ENCODE assay signal across 15 cellular contexts in the genomic region with DNA sequence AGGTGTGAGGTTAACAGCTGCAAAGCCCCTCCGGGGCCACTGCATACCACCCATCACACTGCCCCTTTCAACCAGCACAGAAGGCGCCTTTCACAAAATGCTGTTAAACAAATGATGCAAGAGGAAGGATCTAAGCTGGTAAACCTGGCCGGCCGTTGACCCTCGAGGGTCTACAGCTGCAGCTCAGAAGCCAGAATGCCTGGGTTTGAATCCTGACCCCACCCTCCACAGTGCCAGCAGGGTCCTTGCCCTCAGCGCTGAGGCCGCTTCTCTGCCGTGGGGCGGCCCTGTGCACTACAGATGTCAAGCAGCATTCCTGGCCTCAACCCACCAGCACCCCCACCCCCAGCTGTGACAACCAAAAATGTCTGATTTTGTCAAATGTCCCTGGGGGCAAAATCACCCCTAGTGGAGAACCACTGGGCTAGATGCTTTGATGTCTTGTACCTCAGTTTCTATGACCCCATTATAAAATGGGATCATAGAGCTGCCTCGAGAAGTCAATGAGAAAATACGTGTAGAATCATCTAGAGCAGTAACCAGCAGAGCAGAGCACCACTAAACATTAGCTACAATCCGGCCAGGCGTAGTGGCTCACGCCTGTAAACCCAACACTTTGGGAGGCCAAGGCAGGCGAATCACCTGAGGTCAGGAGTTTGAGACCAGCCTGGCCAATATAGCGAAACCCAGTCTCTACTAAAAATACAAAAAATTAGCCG.
DNase-seq lines count a peak whose midpoint lies in the region; ATAC-seq and TF ChIP-seq lines count a peak whose summit lies in the region.
"Had no signal": no experiment of that assay in that cellular context is flagged by ENCODE, and none has a peak within 500 bp of the region (broad histone marks: within the 10 kb centered on the region; RNA-seq: fewer than 3 reads in every experiment).

No MANE protein-coding gene starts in this region.

- H3K23ac ChIP-seq in IMR-90 (ENCODE audit: low read depth, low read length) = no peak overlapping the region

- CTCF ChIA-PET in IMR-90 (lab: Yijun Ruan, JAX) = interaction anchor here (0.5 kb wide), 1 partner anchor 594 kb away, joined by 6 read pairs; no protein-coding TSS in a partner anchor

- no peaks in the 10 kb centered on the region for H3K27me3 Mint-ChIP-seq in natural killer cell treated with Interleukin-12 subunit alpha and Interleukin-12 subunit beta and Interleukin-15 and Interleukin-18, amount 100 ng/mL, for 72 hours
- H3K27me3 Mint-ChIP-seq in natural killer cell (ENCODE audit: low read depth in 2 of 2) (peaks cover 0 to 7% of the 10 kb centered on the region in 2 donors), glutamatergic neuron (ENCODE audit: unreplicated experiment) (peaks cover 14% of the 10 kb centered on the region), type B pancreatic cell (peaks cover 27% of the 10 kb centered on the region), immature natural killer cell (ENCODE audit: low read depth in 3 of 3) (peaks cover 0 to 7% (median 1%) of the 10 kb centered on the region in 3 donors)

- H3K56ac ChIP-seq in IMR-90 (ENCODE audit: extremely low read depth, insufficient read depth, low read length) = no peak overlapping the region

- H3K4me3 ChIP-seq in IMR-90 (ENCODE audit: insufficient read depth, low read depth, low read length) = no peak overlapping the region

- no peak overlapping the region for H3K4me2 ChIP-seq in IMR-90 (ENCODE audit: low read depth, low read length)

- no peak overlapping the region for H3K14ac ChIP-seq in IMR-90 (replicated peaks; ENCODE audit: low read depth, low read length)

- no peak for TF ChIP-seq POLR2A in IMR-90 (IDR thresholded peaks at IDR 0.05; ENCODE audit: low read depth, low read length)

- no peaks in the 10 kb centered on the region for H3K79me1 ChIP-seq in IMR-90 (ENCODE audit: low read depth in 1 of 2, low read length in 2 of 2)

- 59% methylated on average over 3 of the region's 17 CpGs; no CpG with 5 or more reads in 1 of the 2 experiments for WGBS in IMR-90 (ENCODE audit: extremely low coverage in 2 of 2, insufficient read length in 1 of 2), 2 experiments

- no peaks in the 10 kb centered on the region for H3K36me3 Mint-ChIP-seq in natural killer cell treated with Interleukin-12 subunit alpha and Interleukin-12 subunit beta and Interleukin-15 and Interleukin-18, amount 100 ng/mL, for 72 hours
- H3K36me3 Mint-ChIP-seq in natural killer cell (no peaks in the 10 kb centered on the region), glutamatergic neuron (ENCODE audit: unreplicated experiment) (peaks cover 4% of the 10 kb centered on the region), type B pancreatic cell (peaks cover 20% of the 10 kb centered on the region), immature natural killer cell (no peaks in the 10 kb centered on the region)
- H3K36me3 Mint-ChIP-seq: CD4-positive, CD25-positive, alpha-beta regulatory T cell; CD8-positive, alpha-beta memory T cell had no signal

- no peaks in the 10 kb centered on the region for H3K4me1 Mint-ChIP-seq in natural killer cell treated with Interleukin-12 subunit alpha and Interleukin-12 subunit beta and Interleukin-15 and Interleukin-18, amount 100 ng/mL, for 72 hours (ENCODE audit: low read depth in 2 of 2)
- H3K4me1 Mint-ChIP-seq in natural killer cell (no peaks in the 10 kb centered on the region), glutamatergic neuron (ENCODE audit: low read depth, unreplicated experiment) (peaks cover 9% of the 10 kb centered on the region), type B pancreatic cell (ENCODE audit: unreplicated experiment) (peaks cover 61% of the 10 kb centered on the region), immature natural killer cell (no peaks in the 10 kb centered on the region)
- H3K4me1 Mint-ChIP-seq: CD4-positive, CD25-positive, alpha-beta regulatory T cell; CD8-positive, alpha-beta memory T cell had no signal

- DNase-seq in natural killer cell treated with Interleukin-12 subunit alpha and Interleukin-12 subunit beta and Interleukin-15 and Interleukin-18, amount 100 ng/mL, for 72 hours (ENCODE audit: low spot score) = peak; percentile 42
- no peak for DNase-seq in natural killer cell
- DNase-seq in IMR-90 = no peak
- DNase-seq in glutamatergic neuron = peak; percentile 8
- no peak for DNase-seq in type B pancreatic cell (ENCODE audit: extremely low spot score, unreplicated experiment)
- DNase-seq in immature natural killer cell = no peak
- no peak for DNase-seq in NCI-H2029 treated with DMSO at 0.1 percent for 48 hours (lab: John Stamatoyannopoulos, UW)
- no peak for DNase-seq in NCI-H2196 (lab: John Stamatoyannopoulos, UW; ENCODE audit: unreplicated experiment)
- DNase-seq: 8988T; C1 segment of cervical spinal cord; CD4-positive, CD25-positive, alpha-beta regulatory T cell; CD8-positive, alpha-beta memory T cell; COR-L47; GF-D8; H9 had no signal

- H2BK5ac ChIP-seq in IMR-90 (ENCODE audit: low read depth, low read length, poor library complexity, severe bottlenecking) = no peak overlapping the region

- no peaks in the 10 kb centered on the region for H3K9me3 ChIP-seq in IMR-90 (ENCODE audit: control insufficient read depth, insufficient read depth, low read length)

- no peak overlapping the region for H2AK5ac ChIP-seq in IMR-90 (ENCODE audit: low read depth, low read length)

- no peak overlapping the region for H3K18ac ChIP-seq in IMR-90 (ENCODE audit: low read depth, low read length)

- POLR2A ChIA-PET in IMR-90 (lab: Charles Lee; ENCODE audit: unreplicated experiment) = no interaction called here

- H3K9me1 ChIP-seq in IMR-90 (ENCODE audit: insufficient read depth, low read length) = peaks cover 4% of the 10 kb centered on the region; the same call in 1 of the 2 replicates

- H2BK20ac ChIP-seq in IMR-90 (ENCODE audit: low read depth, low read length) = no peak overlapping the region

- no peak overlapping the region for H2BK120ac ChIP-seq in IMR-90 (ENCODE audit: low read depth, low read length)

- H3K4me1 ChIP-seq in IMR-90 (ENCODE audit: control insufficient read depth, insufficient read depth, low read length) = 0 out of 2 replicates have a peak, but pooled peaks cover 1% of the 10 kb centered on the region

- H4K5ac ChIP-seq in IMR-90 (ENCODE audit: low read depth, low read length) = no peak overlapping the region

- dilution Hi-C loops in IMR-90 (cut with HindIII; ENCODE audit: low sequenced_read_pairs, unreplicated experiment) = no loop called here

- no peak overlapping the region for H3K9ac ChIP-seq in IMR-90 (ENCODE audit: low read depth, low read length)

- no peak overlapping the region for H3K27ac Mint-ChIP-seq in natural killer cell treated with Interleukin-12 subunit alpha and Interleukin-12 subunit beta and Interleukin-15 and Interleukin-18, amount 100 ng/mL, for 72 hours
- H3K27ac Mint-ChIP-seq in natural killer cell (no peak overlapping the region), glutamatergic neuron (ENCODE audit: unreplicated experiment) (no peak overlapping the region), type B pancreatic cell (peak overlapping the region; percentile 99), immature natural killer cell (no peak overlapping the region)
- H3K27ac Mint-ChIP-seq: CD4-positive, CD25-positive, alpha-beta regulatory T cell had no signal

- no peak for ATAC-seq in natural killer cell treated with Interleukin-12 subunit alpha and Interleukin-12 subunit beta and Interleukin-15 and Interleukin-18, amount 100 ng/mL, for 72 hours
- ATAC-seq in natural killer cell (no peak), IMR-90 (ENCODE audit: low read depth) (no peak)

- no peaks in the 10 kb centered on the region for H3K36me3 ChIP-seq in IMR-90 (ENCODE audit: control insufficient read depth, insufficient read depth, low read length)

- H4K91ac ChIP-seq in IMR-90 (ENCODE audit: insufficient read depth, low read depth, low read length) = no peak overlapping the region

- no peak overlapping the region for H2BK15ac ChIP-seq in IMR-90 (ENCODE audit: low read depth, low read length)

- H4K20me1 ChIP-seq in IMR-90 (ENCODE audit: insufficient read depth, low read length) = no peaks in the 10 kb centered on the region

- in situ Hi-C loops in IMR-90 (cut with MboI; ENCODE audit: low sequenced_read_pairs) = no loop called here

- no peak for TF ChIP-seq RAD21 in IMR-90 (IDR thresholded peaks at IDR 0.05; ENCODE audit: low read length)

- H3K27me3 ChIP-seq in IMR-90 (ENCODE audit: control insufficient read depth, insufficient read depth, low read length) = peaks cover 27% of the 10 kb centered on the region

- TF ChIP-seq CTCF in natural killer cell (IDR thresholded peaks at IDR 0.05) = no peak
- TF ChIP-seq CTCF in IMR-90 (conservative IDR thresholded peaks at IDR 0.05; ENCODE audit: low read depth, low read length) = no peak
- no peak for TF ChIP-seq CTCF in glutamatergic neuron (IDR thresholded peaks at IDR 0.05; ENCODE audit: partially characterized antibody, unreplicated experiment)
- no peak for TF ChIP-seq CTCF in type B pancreatic cell (conservative IDR thresholded peaks at IDR 0.05)

- H3K4ac ChIP-seq in IMR-90 (ENCODE audit: low read depth, low read length) = no peak overlapping the region

- intact Hi-C loops in natural killer cell (cut with micrococcal nuclease) (no loop called here), IMR-90 (cut with micrococcal nuclease) (no loop called here)

- no peak overlapping the region for H3K27ac ChIP-seq in IMR-90 (ENCODE audit: insufficient read depth, low read length)

- no peak overlapping the region for H2AK9ac ChIP-seq in IMR-90 (replicated peaks; ENCODE audit: low read depth, low read length, poor library complexity)

- no peak overlapping the region for H4K8ac ChIP-seq in IMR-90 (ENCODE audit: low read depth in 2 of 2, low read length in 2 of 2)

- H3K4me3 Mint-ChIP-seq in natural killer cell treated with Interleukin-12 subunit alpha and Interleukin-12 subunit beta and Interleukin-15 and Interleukin-18, amount 100 ng/mL, for 72 hours = no peak overlapping the region
- H3K4me3 Mint-ChIP-seq in natural killer cell (no peak overlapping the region), glutamatergic neuron (ENCODE audit: unreplicated experiment) (no peak overlapping the region), type B pancreatic cell (no peak overlapping the region), immature natural killer cell (no peak overlapping the region)
- H3K4me3 Mint-ChIP-seq: CD4-positive, CD25-positive, alpha-beta regulatory T cell; CD8-positive, alpha-beta memory T cell; H9 had no signal

- peak overlapping the region; percentile 32 for H2AFZ ChIP-seq in IMR-90 (replicated peaks; ENCODE audit: low read length, poor library complexity)

- no peaks in the 10 kb centered on the region for H3K9me3 Mint-ChIP-seq in natural killer cell treated with Interleukin-12 subunit alpha and Interleukin-12 subunit beta and Interleukin-15 and Interleukin-18, amount 100 ng/mL, for 72 hours
- H3K9me3 Mint-ChIP-seq in natural killer cell (no peaks in the 10 kb centered on the region), glutamatergic neuron (ENCODE audit: unreplicated experiment) (peaks cover 8% of the 10 kb centered on the region), type B pancreatic cell (no peaks in the 10 kb centered on the region), immature natural killer cell (no peaks in the 10 kb centered on the region)
- H3K9me3 Mint-ChIP-seq: CD8-positive, alpha-beta memory T cell; H9 had no signal

- BruUV-seq in IMR-90 (replicated peaks; lab: Mats Ljungman, UMichigan) = no TSS peak

TF ChIP-seq in IMR-90, 13 proteins besides CTCF, POLR2A, EP300 and RAD21 (continues in another document):
- TF ChIP-seq MAZ (IDR thresholded peaks at IDR 0.05; ENCODE audit: borderline replicate concordance, low read depth, low read length) = no peak

Comparison
In these comparisons a context has a peak if more than half of its experiments do, and no peak if none do; other contexts are left out.
1. DNase-seq: peak in natural killer cell treated with Interleukin-12 subunit alpha and Interleukin-12 subunit beta and Interleukin-15 and Interleukin-18, amount 100 ng/mL, for 72 hours (single experiment) and glutamatergic neuron (single experiment); none in natural killer cell (single experiment), IMR-90 (single experiment), type B pancreatic cell (single experiment), immature natural killer cell (0 of 3), NCI-H2029 treated with DMSO at 0.1 percent for 48 hours (single experiment) and NCI-H2196 (single experiment).